Comparison of ENCODE assay signal across 6 cellular contexts in the genomic region with DNA sequence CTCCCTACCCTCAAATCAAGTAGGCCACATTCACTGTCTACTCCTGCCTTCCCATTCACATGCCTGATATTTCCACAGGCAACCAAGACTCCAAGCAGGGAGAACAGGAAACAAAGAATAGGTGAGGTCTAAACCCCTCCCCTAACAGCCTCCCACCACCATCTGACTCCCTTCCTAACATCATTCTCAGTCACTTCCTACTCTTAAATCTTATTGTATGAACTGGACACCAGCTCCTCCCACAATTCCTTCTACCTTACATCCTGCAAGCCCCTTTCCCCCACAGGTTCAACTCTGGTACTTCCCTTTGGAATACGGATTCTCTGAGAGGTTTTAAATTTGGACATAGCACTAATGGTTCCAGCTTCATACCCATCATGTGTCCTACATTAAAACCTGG. TPM values are rescaled to one million over a fixed set of nuclear protein-coding genes. Genes with fewer than 3 reads are reported as not detected.
DNase-seq lines count a peak whose midpoint lies in the region; ATAC-seq lines count a peak whose summit lies in the region.

No MANE protein-coding gene starts in this region.

- CTCF ChIA-PET in activated CD4-positive, alpha-beta memory T cell treated with anti-CD3 and anti-CD28 coated beads for 36 hours (lab: Charles Lee): interaction anchor here (1.0 to 1.3 kb wide), 3 partner anchors 49 to 164 kb away, joined by 3 to 5 read pairs (median 3); no protein-coding TSS in a partner anchor
- CTCF ChIA-PET in naive thymus-derived CD4-positive, alpha-beta T cell (lab: Charles Lee): no interaction called here

- intact Hi-C loops in activated CD4-positive, alpha-beta memory T cell treated with anti-CD3 and anti-CD28 coated beads for 36 hours (cut with micrococcal nuclease): loop anchor here (2.0 kb wide), 2 partner anchors 27 to 75 kb away; a partner anchor contains a TSS
- intact Hi-C loops in naive thymus-derived CD4-positive, alpha-beta T cell (cut with micrococcal nuclease): loop anchor here (2.0 to 5.0 kb wide), 2 partner anchors 19 to 511 kb away; a partner anchor contains a TSS

- no peak for DNase-seq in activated CD4-positive, alpha-beta memory T cell treated with anti-CD3 and anti-CD28 coated beads for 36 hours
- DNase-seq in naive thymus-derived CD4-positive, alpha-beta T cell: no peak
- no peak for DNase-seq in NCI-H1092 treated with DMSO at 0.1 percent for 48 hours (lab: John Stamatoyannopoulos, UW)

- H3K9me3 ChIP-seq in HUES48 (ENCODE audit: control insufficient read depth, insufficient read depth, low read length): no peaks in the 10 kb centered on the region
- H3K9me3 ChIP-seq in naive thymus-derived CD4-positive, alpha-beta T cell (ENCODE audit: control insufficient read depth in 2 of 3, low read length in 3 of 3): no peaks in the 10 kb centered on the region

- peaks cover 50% of the 10 kb centered on the region for H3K36me3 ChIP-seq in HUES48 (ENCODE audit: control insufficient read depth, insufficient read depth, low read length)
- H3K36me3 ChIP-seq in naive thymus-derived CD4-positive, alpha-beta T cell (ENCODE audit: control insufficient read depth in 2 of 3, insufficient read depth in 3 of 3, low read length in 3 of 3): peaks cover 0 to 20% (median 2%) of the 10 kb centered on the region in 3 experiments

- no peaks in the 10 kb centered on the region for H3K27me3 ChIP-seq in HUES48 (ENCODE audit: control insufficient read depth, insufficient read depth, low read length)
- no peaks in the 10 kb centered on the region for H3K27me3 ChIP-seq in naive thymus-derived CD4-positive, alpha-beta T cell (ENCODE audit: control insufficient read depth in 2 of 2, insufficient read depth in 2 of 2, low read length in 2 of 2)

- peaks cover 10% of the 10 kb centered on the region for H3K36me3 Mint-ChIP-seq in activated CD4-positive, alpha-beta memory T cell treated with anti-CD3 and anti-CD28 coated beads for 36 hours
- peaks cover 0 to 9% (median 7%) of the 10 kb centered on the region in 5 donors for H3K36me3 Mint-ChIP-seq in naive thymus-derived CD4-positive, alpha-beta T cell

- H3K4me1 ChIP-seq in HUES48 (ENCODE audit: control insufficient read depth, insufficient read depth, low read length): peaks cover 7% of the 10 kb centered on the region
- peaks cover 11 to 22% of the 10 kb centered on the region in 2 donors for H3K4me1 ChIP-seq in naive thymus-derived CD4-positive, alpha-beta T cell (ENCODE audit: control insufficient read depth in 2 of 2, insufficient read depth in 2 of 2, low read length in 2 of 2)

- no peak overlapping the region for H3K9ac ChIP-seq in HUES48 (ENCODE audit: low read depth, low read length)

- H3K9me3 Mint-ChIP-seq in activated CD4-positive, alpha-beta memory T cell treated with anti-CD3 and anti-CD28 coated beads for 36 hours: no peaks in the 10 kb centered on the region
- H3K9me3 Mint-ChIP-seq in naive thymus-derived CD4-positive, alpha-beta T cell: no peaks in the 10 kb centered on the region

- peak overlapping the region; percentile 35 for H3K27ac ChIP-seq in HUES48 (ENCODE audit: low read depth, low read length)
- H3K27ac ChIP-seq in naive thymus-derived CD4-positive, alpha-beta T cell (ENCODE audit: low read depth, low read length): peak overlapping the region; percentile 91

- no peak overlapping the region for H3K27ac Mint-ChIP-seq in activated CD4-positive, alpha-beta memory T cell treated with anti-CD3 and anti-CD28 coated beads for 36 hours
- H3K27ac Mint-ChIP-seq in naive thymus-derived CD4-positive, alpha-beta T cell: peak overlapping the region; percentile 27 to 93 (median 80)

- H3K4me1 Mint-ChIP-seq in activated CD4-positive, alpha-beta memory T cell treated with anti-CD3 and anti-CD28 coated beads for 36 hours (ENCODE audit: low read depth): peaks cover 25% of the 10 kb centered on the region
- H3K4me1 Mint-ChIP-seq in naive thymus-derived CD4-positive, alpha-beta T cell: peaks cover 27 to 45% (median 38%) of the 10 kb centered on the region in 7 donors

- H3K4me3 ChIP-seq in HUES48 (ENCODE audit: low read depth, low read length): peak overlapping the region; percentile 99
- no peak overlapping the region for H3K4me3 ChIP-seq in naive thymus-derived CD4-positive, alpha-beta T cell (ENCODE audit: low read length)

- H3K4me3 Mint-ChIP-seq in activated CD4-positive, alpha-beta memory T cell treated with anti-CD3 and anti-CD28 coated beads for 36 hours: peak overlapping the region; percentile 89
- peak overlapping the region in 8 of 10 donors; percentile 82 to 93 (median 88) for H3K4me3 Mint-ChIP-seq in naive thymus-derived CD4-positive, alpha-beta T cell

- POLR2A ChIA-PET in activated CD4-positive, alpha-beta memory T cell treated with anti-CD3 and anti-CD28 coated beads for 36 hours (lab: Charles Lee): interaction anchor here (1.1 kb wide), 1 partner anchor 20 kb away, joined by 6 read pairs; a partner anchor contains a TSS
- POLR2A ChIA-PET in naive thymus-derived CD4-positive, alpha-beta T cell (lab: Charles Lee): interaction anchor here (0.6 to 3.8 kb wide), 7 partner anchors 8 to 101 kb away, joined by 3 to 22 read pairs (median 5); a partner anchor contains a TSS

- no peaks in the 10 kb centered on the region for H3K27me3 Mint-ChIP-seq in activated CD4-positive, alpha-beta memory T cell treated with anti-CD3 and anti-CD28 coated beads for 36 hours
- H3K27me3 Mint-ChIP-seq in naive thymus-derived CD4-positive, alpha-beta T cell: no peaks in the 10 kb centered on the region

- no peak for ATAC-seq in naive thymus-derived CD4-positive, alpha-beta T cell
- ATAC-seq in HG02571 (IDR thresholded peaks at IDR 0.05; ENCODE audit: unreplicated experiment) (no peak), GM21447 (IDR thresholded peaks at IDR 0.05; ENCODE audit: unreplicated experiment) (no peak)

RNA-seq across cellular contexts. Expression of a gene that starts 0.9 kb away (rescaled TPM):
- 10 to 100 TPM; 32.7 to 37.5 TPM for total RNA-seq in activated CD4-positive, alpha-beta memory T cell treated with anti-CD3 and anti-CD28 coated beads for 36 hours
- total RNA-seq in naive thymus-derived CD4-positive, alpha-beta T cell: 10 to 100 TPM; 23.7 to 38.0 (median 32.1) TPM
- 10 to 100 TPM; 12.3 to 22.5 TPM for polyA plus RNA-seq in naive thymus-derived CD4-positive, alpha-beta T cell

RNA-seq across cellular contexts. Expression of a gene that starts 19.3 kb away (rescaled TPM):
- 1 to 10 TPM; 7.6 to 8.7 TPM for total RNA-seq in activated CD4-positive, alpha-beta memory T cell treated with anti-CD3 and anti-CD28 coated beads for 36 hours
- 10 to 100 TPM in 2 of 5 experiments, 1 to 10 TPM in 3; 7.0 to 12.0 (median 9.5) TPM for total RNA-seq in naive thymus-derived CD4-positive, alpha-beta T cell
- 1 to 10 TPM; 1.3 to 1.9 TPM for polyA plus RNA-seq in naive thymus-derived CD4-positive, alpha-beta T cell

RNA-seq across cellular contexts. Expression of a gene that starts 26.8 kb away (rescaled TPM):
- 10 to 100 TPM; 33.1 to 35.3 TPM for total RNA-seq in activated CD4-positive, alpha-beta memory T cell treated with anti-CD3 and anti-CD28 coated beads for 36 hours
- total RNA-seq in naive thymus-derived CD4-positive, alpha-beta T cell: 10 to 100 TPM; 25.9 to 51.5 (median 46.7) TPM
- 10 to 100 TPM; 14.9 to 38.3 TPM for polyA plus RNA-seq in naive thymus-derived CD4-positive, alpha-beta T cell

RNA-seq across cellular contexts. Expression of a gene that starts 28.3 kb away (rescaled TPM):
- total RNA-seq in activated CD4-positive, alpha-beta memory T cell treated with anti-CD3 and anti-CD28 coated beads for 36 hours: 10 to 100 TPM; 90.9 to 95.3 TPM
- total RNA-seq in naive thymus-derived CD4-positive, alpha-beta T cell: 10 to 100 TPM; 20.4 to 51.2 (median 47.7) TPM
- 100 to 1,000 TPM; 145 to 169 TPM for polyA plus RNA-seq in naive thymus-derived CD4-positive, alpha-beta T cell

RNA-seq across cellular contexts. Expression of a gene that starts 28.9 kb away (rescaled TPM):
- 10 to 100 TPM; 64.5 to 67.4 TPM for total RNA-seq in activated CD4-positive, alpha-beta memory T cell treated with anti-CD3 and anti-CD28 coated beads for 36 hours
- 100 to 1,000 TPM; 108 to 286 (median 146) TPM for total RNA-seq in naive thymus-derived CD4-positive, alpha-beta T cell
- polyA plus RNA-seq in naive thymus-derived CD4-positive, alpha-beta T cell: 10 to 100 TPM; 21.6 to 23.6 TPM
